ENCODE assay signal across 10 cellular contexts in genomic region chr9:120942186-120943001, GRCh38. TPM values are rescaled to one million over a fixed set of nuclear protein-coding genes. Genes with fewer than 3 reads are reported as not detected.
DNase-seq lines count a peak whose midpoint lies in the region; ATAC-seq and TF ChIP-seq lines count a peak whose summit lies in the region.
"Had no signal": no experiment of that assay in that cellular context is flagged by ENCODE, and none has a peak within 500 bp of the region (broad histone marks: within the 10 kb centered on the region; RNA-seq: fewer than 3 reads in every experiment).

No MANE protein-coding gene starts in this region.

- DNase-seq in MG63 (peak; percentile 44), endodermal cell (peak; percentile 69), lung microvascular endothelial cell (ENCODE audit: low read depth in 2 of 2) (peak; percentile 20 to 51), COLO829 (ENCODE audit: low spot score) (no peak)
- DNase-seq in activated naive CD8-positive, alpha-beta T cell treated with anti-CD3 and anti-CD28 coated beads, Interleukin-2, amount 50 U/mL, for 24 hours, result no peak
- no peak for DNase-seq in stimulated activated CD4-positive, alpha-beta T cell treated with anti-CD3 and anti-CD28 coated beads, Interleukin-12 subunit alpha, Interleukin-12 subunit beta, amount 100 ng/mL, for 4 hours
- no peak for DNase-seq in stimulated activated CD4-positive, alpha-beta T cell treated with anti-CD3 and anti-CD28 coated beads, Interleukin-15, amount 100 ng/mL, for 24 hours
- DNase-seq: erythroblast had no signal

- no peaks in the 10 kb centered on the region for H3K36me3 ChIP-seq in MG63
- no peaks in the 10 kb centered on the region for H3K36me3 ChIP-seq in endodermal cell (ENCODE audit: control insufficient read depth, insufficient read depth, low read length)

- H3K4me3 ChIP-seq in MG63 (no peak overlapping the region), endodermal cell (ENCODE audit: low read length) (no peak overlapping the region)
- H3K4me3 ChIP-seq: lung had no signal

- no peaks in the 10 kb centered on the region for H3K36me3 Mint-ChIP-seq in endodermal cell (ENCODE audit: low read depth)
- H3K36me3 Mint-ChIP-seq in activated naive CD8-positive, alpha-beta T cell treated with anti-CD3 and anti-CD28 coated beads, Interleukin-2, amount 50 U/mL, for 24 hours (ENCODE audit: low read depth), result no peaks in the 10 kb centered on the region

- no peaks in the 10 kb centered on the region for H3K27me3 Mint-ChIP-seq in endodermal cell (ENCODE audit: insufficient read depth)
- H3K27me3 Mint-ChIP-seq in activated naive CD8-positive, alpha-beta T cell treated with anti-CD3 and anti-CD28 coated beads, Interleukin-2, amount 50 U/mL, for 24 hours, result no peaks in the 10 kb centered on the region

- no peaks in the 10 kb centered on the region for H3K9me3 ChIP-seq in MG63
- H3K9me3 ChIP-seq in endodermal cell (ENCODE audit: control insufficient read depth, low read length), result no peaks in the 10 kb centered on the region

- H3K27ac Mint-ChIP-seq in endodermal cell, result no peak overlapping the region
- H3K27ac Mint-ChIP-seq in activated naive CD8-positive, alpha-beta T cell treated with anti-CD3 and anti-CD28 coated beads, Interleukin-2, amount 50 U/mL, for 24 hours, result no peak overlapping the region

- H3K27ac ChIP-seq in endodermal cell (ENCODE audit: low read depth, low read length), result no peak overlapping the region
- H3K27ac ChIP-seq in temporal lobe (ENCODE audit: low read depth, low read length), result peak overlapping the region; percentile 44

- H3K9ac ChIP-seq in endodermal cell (ENCODE audit: extremely low read depth, low read length, poor library complexity, severe bottlenecking), result no peak overlapping the region

- H3K4me1 ChIP-seq in endodermal cell (ENCODE audit: control insufficient read depth, insufficient read depth, low read length), result peaks cover 11% of the 10 kb centered on the region

- no peak for TF ChIP-seq CTCF in endodermal cell (conservative IDR thresholded peaks at IDR 0.05)

- no peaks in the 10 kb centered on the region for H3K9me3 Mint-ChIP-seq in endodermal cell
- no peaks in the 10 kb centered on the region for H3K9me3 Mint-ChIP-seq in activated naive CD8-positive, alpha-beta T cell treated with anti-CD3 and anti-CD28 coated beads, Interleukin-2, amount 50 U/mL, for 24 hours

- H3K27me3 ChIP-seq in MG63, result no peaks in the 10 kb centered on the region
- H3K27me3 ChIP-seq in endodermal cell (ENCODE audit: control insufficient read depth, insufficient read depth, low read length, poor library complexity, severe bottlenecking), result no peaks in the 10 kb centered on the region

- no peak for ATAC-seq in activated naive CD8-positive, alpha-beta T cell treated with anti-CD3 and anti-CD28 coated beads, Interleukin-2, amount 50 U/mL, for 24 hours

- 53 to 73% methylated on average over 5 to 8 of the region's 8 CpGs for WGBS in endodermal cell (ENCODE audit: insufficient coverage in 1 of 2, insufficient read length in 1 of 2), 2 experiments

- H3K4me1 Mint-ChIP-seq in endodermal cell, result peaks cover 36% of the 10 kb centered on the region
- H3K4me1 Mint-ChIP-seq in activated naive CD8-positive, alpha-beta T cell treated with anti-CD3 and anti-CD28 coated beads, Interleukin-2, amount 50 U/mL, for 24 hours, result peaks cover 8% of the 10 kb centered on the region

- no peak overlapping the region for H3K4me3 Mint-ChIP-seq in endodermal cell
- no peak overlapping the region for H3K4me3 Mint-ChIP-seq in activated naive CD8-positive, alpha-beta T cell treated with anti-CD3 and anti-CD28 coated beads, Interleukin-2, amount 50 U/mL, for 24 hours

RNA-seq across cellular contexts. Expression of gene TRAF1, which starts 15.8 kb away (rescaled TPM):
- total RNA-seq in MG63 (2014; rRNA removed; shearing (Covaris generic); ENCODE audit: low replicate concordance), result 0.67 and 0.79 TPM in 2 replicates
- 1 to 10 TPM; 3.6 to 8.2 TPM for total RNA-seq in endodermal cell
- 3.1 TPM for polyA plus RNA-seq in endodermal cell (2013, experiment 1 of 2)
- 2.6 TPM for polyA plus RNA-seq in endodermal cell (2013, experiment 2 of 2)
- 0.60 and 1.1 TPM in 2 replicates for total RNA-seq in lung microvascular endothelial cell
- total RNA-seq in temporal lobe, result 2.0 TPM

Comparison
In these comparisons a context has a peak if more than half of its experiments do, and no peak if none do; other contexts are left out.
1. DNase-seq: peak in MG63 (single experiment), endodermal cell (single experiment) and lung microvascular endothelial cell (2 of 2); none in COLO829 (single experiment), activated naive CD8-positive, alpha-beta T cell treated with anti-CD3 and anti-CD28 coated beads, Interleukin-2, amount 50 U/mL, for 24 hours (single experiment), stimulated activated CD4-positive, alpha-beta T cell treated with anti-CD3 and anti-CD28 coated beads, Interleukin-12 subunit alpha, Interleukin-12 subunit beta, amount 100 ng/mL, for 4 hours (single experiment) and stimulated activated CD4-positive, alpha-beta T cell treated with anti-CD3 and anti-CD28 coated beads, Interleukin-15, amount 100 ng/mL, for 24 hours (single experiment).